ENCODE assay signal across 1 cellular context in the genomic region with DNA sequence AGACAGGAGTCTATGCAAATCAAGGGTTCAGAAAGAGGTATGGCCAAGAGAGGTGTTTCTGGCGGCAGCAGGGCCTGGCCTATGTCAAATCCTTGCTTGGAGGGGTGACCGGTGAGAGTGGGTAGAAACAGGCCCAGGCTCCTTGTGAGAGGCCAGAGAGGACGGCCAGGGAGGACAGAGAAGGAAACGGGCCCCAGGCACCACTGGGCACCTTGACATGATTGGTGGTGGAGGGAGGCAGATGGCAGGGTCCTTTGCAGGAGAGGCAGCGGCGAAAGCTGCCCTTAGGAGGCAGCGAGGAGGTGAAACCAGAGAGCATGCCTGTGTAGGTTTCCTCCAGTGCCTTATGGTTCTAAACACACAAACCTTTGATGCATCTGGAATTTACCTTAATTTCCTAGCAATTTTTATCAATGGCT.
TF ChIP-seq lines count a peak whose summit lies in the region.

No MANE protein-coding gene starts in this region.

TF ChIP-seq in HCT116, 20 proteins besides CTCF, POLR2A, EP300 and RAD21 (continued from another document):
- TF ChIP-seq REST (IDR thresholded peaks at IDR 0.05; ENCODE audit: low read depth) = no peak
- no peak for TF ChIP-seq EZH2 (IDR thresholded peaks at IDR 0.05)
- no peak for TF ChIP-seq JUND (IDR thresholded peaks at IDR 0.05)
- TF ChIP-seq YY1 (IDR thresholded peaks at IDR 0.05; ENCODE audit: extremely low read depth, insufficient replicate concordance, low read depth, low read length) = no peak
- TF ChIP-seq ZNF274 (IDR thresholded peaks at IDR 0.05; ENCODE audit: low read depth, low read length) = no peak
- TF ChIP-seq ZFX (IDR thresholded peaks at IDR 0.05) = no peak
- no peak for TF ChIP-seq ELF1 (IDR thresholded peaks at IDR 0.05; ENCODE audit: borderline replicate concordance, low read depth)
- TF ChIP-seq TCF7L2 (IDR thresholded peaks at IDR 0.05; ENCODE audit: borderline replicate concordance, extremely low read depth, insufficient read depth, insufficient read length) = no peak
- no peak for TF ChIP-seq ATF3 (IDR thresholded peaks at IDR 0.05)
- no peak for TF ChIP-seq CBX3 (IDR thresholded peaks at IDR 0.05; ENCODE audit: low read depth)
- TF ChIP-seq EGR1 (IDR thresholded peaks at IDR 0.05; ENCODE audit: low read depth) = no peak
- TF ChIP-seq FOSL1 (IDR thresholded peaks at IDR 0.05; ENCODE audit: low read depth) = no peak
- no peak for TF ChIP-seq EZH2phosphoT487 (IDR thresholded peaks at IDR 0.05; ENCODE audit: borderline replicate concordance)
- TF ChIP-seq, protein P1, sequence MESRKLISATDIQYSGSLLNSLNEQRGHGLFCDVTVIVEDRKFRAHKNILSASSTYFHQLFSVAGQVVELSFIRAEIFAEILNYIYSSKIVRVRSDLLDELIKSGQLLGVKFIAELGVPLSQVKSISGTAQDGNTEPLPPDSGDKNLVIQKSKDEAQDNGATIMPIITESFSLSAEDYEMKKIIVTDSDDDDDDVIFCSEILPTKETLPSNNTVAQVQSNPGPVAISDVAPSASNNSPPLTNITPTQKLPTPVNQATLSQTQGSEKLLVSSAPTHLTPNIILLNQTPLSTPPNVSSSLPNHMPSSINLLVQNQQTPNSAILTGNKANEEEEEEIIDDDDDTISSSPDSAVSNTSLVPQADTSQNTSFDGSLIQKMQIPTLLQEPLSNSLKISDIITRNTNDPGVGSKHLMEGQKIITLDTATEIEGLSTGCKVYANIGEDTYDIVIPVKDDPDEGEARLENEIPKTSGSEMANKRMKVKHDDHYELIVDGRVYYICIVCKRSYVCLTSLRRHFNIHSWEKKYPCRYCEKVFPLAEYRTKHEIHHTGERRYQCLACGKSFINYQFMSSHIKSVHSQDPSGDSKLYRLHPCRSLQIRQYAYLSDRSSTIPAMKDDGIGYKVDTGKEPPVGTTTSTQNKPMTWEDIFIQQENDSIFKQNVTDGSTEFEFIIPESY (IDR thresholded peaks at IDR 0.05; ENCODE audit: extremely low read depth, insufficient replicate concordance, low read length) = no peak
